Comparison of ENCODE assay signal across 8 cellular contexts in the genomic region with DNA sequence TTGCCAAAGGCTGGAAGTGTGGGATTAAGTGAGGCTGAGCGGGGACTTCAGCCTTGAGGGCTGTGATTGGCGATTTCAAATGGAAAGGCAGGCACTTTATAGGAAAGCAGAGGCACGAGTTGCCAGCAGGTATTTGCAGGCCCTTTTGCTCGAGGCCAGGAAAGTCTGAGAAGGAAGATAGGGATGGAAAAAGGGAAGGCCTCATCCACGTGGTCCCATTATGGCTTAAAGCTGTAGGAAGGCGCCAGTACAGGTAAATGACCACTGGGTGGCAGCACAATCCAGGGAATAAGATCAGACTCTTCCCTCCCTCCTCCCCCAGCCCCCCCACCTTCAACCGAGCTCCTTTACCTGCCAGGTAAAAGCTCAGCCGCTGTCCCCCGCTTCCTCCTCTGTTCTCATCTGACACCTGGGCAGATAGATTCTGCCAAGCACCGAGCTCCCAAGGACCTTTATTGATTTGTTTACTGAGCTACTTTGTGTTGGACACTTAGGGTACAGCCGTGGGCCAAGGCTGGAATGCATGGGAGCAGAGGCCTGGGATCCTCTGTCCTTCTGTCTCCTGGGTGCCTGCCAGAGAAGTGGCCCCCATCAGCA. TPM values are rescaled to one million over a fixed set of nuclear protein-coding genes. Genes with fewer than 3 reads are reported as not detected.
DNase-seq lines count a peak whose midpoint lies in the region; ATAC-seq and TF ChIP-seq lines count a peak whose summit lies in the region.

No MANE protein-coding gene starts in this region.

- POLR2A ChIA-PET in HEK293 (lab: Yijun Ruan, JAX), result interaction anchor here (0.7 to 1.1 kb wide), 4 partner anchors 9 to 296 kb away, joined by 4 to 8 read pairs (median 6); partner anchors contain the start of gene SSRP1

- H3K9ac ChIP-seq in smooth muscle cell (ENCODE audit: low read depth), result no peak overlapping the region

- H3K36me3 ChIP-seq in HEK293 (ENCODE audit: control insufficient read depth in 2 of 2, insufficient read depth in 1 of 2, low read length in 2 of 2) (no peaks in the 10 kb centered on the region), ascending aorta (no peaks in the 10 kb centered on the region), smooth muscle cell (ENCODE audit: low read depth) (no peaks in the 10 kb centered on the region)

- CTCF ChIA-PET in HEK293 (lab: Yijun Ruan, JAX), result interaction anchor here (0.5 to 2.0 kb wide), 23 partner anchors 9 to 1179 kb away, joined by 3 to 16 read pairs (median 4); no protein-coding TSS in a partner anchor

- no peaks in the 10 kb centered on the region for H3F3A ChIP-seq in smooth muscle cell (ENCODE audit: low read depth)

- DNase-seq in GF-D8 (lab: John Stamatoyannopoulos, UW) (peak; percentile 28), NCI-H1105 (lab: John Stamatoyannopoulos, UW) (peak; percentile 63), T-helper 2 cell (peak; percentile 37 to 60 (median 57)), ascending aorta (ENCODE audit: low spot score in 2 of 2) (peak in 1 of 2 donors; percentile 82), hippocampal formation (lab: John Stamatoyannopoulos, UW) (peak; percentile 38 to 51), smooth muscle cell (lab: John Stamatoyannopoulos, UW; ENCODE audit: unreplicated experiment) (peak; percentile 8)

- no peaks in the 10 kb centered on the region for H4K20me1 ChIP-seq in smooth muscle cell (ENCODE audit: low read depth)

- 22% methylated on average over 11 of the region's 11 CpGs for WGBS in smooth muscle cell (ENCODE audit: low lambda C conversion rate)

- 0 out of 2 replicates have a peak, but pooled peaks have one; percentile 26 for TF ChIP-seq CTCF in HEK293 (tag by site-specific recombination; IDR thresholded peaks at IDR 0.05)
- TF ChIP-seq CTCF in ascending aorta (IDR thresholded peaks at IDR 0.05), result peak; percentile 49 to 79 (median 64)
- peak; percentile 82 for TF ChIP-seq CTCF in smooth muscle cell (IDR thresholded peaks at IDR 0.05; ENCODE audit: borderline replicate concordance, insufficient read depth, poor library complexity, severe bottlenecking)

- H2AFZ ChIP-seq in smooth muscle cell (ENCODE audit: low read depth), result no peak overlapping the region

- no peaks in the 10 kb centered on the region for H3K79me2 ChIP-seq in smooth muscle cell (ENCODE audit: low read depth)

- H3K4me3 ChIP-seq in HEK293 (ENCODE audit: low read depth, low read length) (no peak overlapping the region), ascending aorta (no peak overlapping the region), smooth muscle cell (no peak overlapping the region)

- H3K4me1 ChIP-seq in HEK293 (ENCODE audit: control insufficient read depth, insufficient read depth, low read length) (no peaks in the 10 kb centered on the region), ascending aorta (no peaks in the 10 kb centered on the region), smooth muscle cell (ENCODE audit: low read depth) (peaks cover 10% of the 10 kb centered on the region)

- H3K9me3 ChIP-seq in HEK293 (ENCODE audit: control insufficient read depth, insufficient read depth, low read depth, low read length) (no peaks in the 10 kb centered on the region), ascending aorta (no peaks in the 10 kb centered on the region), smooth muscle cell (replicated peaks; ENCODE audit: low read depth) (no peaks in the 10 kb centered on the region)

- H3K4me2 ChIP-seq in smooth muscle cell, result no peak overlapping the region

- H3K27me3 ChIP-seq in ascending aorta (no peaks in the 10 kb centered on the region), smooth muscle cell (ENCODE audit: low read depth) (no peaks in the 10 kb centered on the region)

- no peak for ATAC-seq in HG03469 (IDR thresholded peaks at IDR 0.05; ENCODE audit: unreplicated experiment)

- H3K27ac ChIP-seq in HEK293 (ENCODE audit: extremely low read depth, low read depth, low read length) (no peak overlapping the region), ascending aorta (no peak overlapping the region), smooth muscle cell (ENCODE audit: low read depth) (no peak overlapping the region)

- intact Hi-C loops in ascending aorta (cut with DNase I), result loop anchor here (5.0 kb wide), 3 partner anchors 137 to 503 kb away; no protein-coding TSS in a partner anchor

TF ChIP-seq in HEK293, 187 proteins besides CTCF, POLR2A, EP300 and RAD21:
- TF ChIP-seq PATZ1 (tag by site-specific recombination; IDR thresholded peaks at IDR 0.05) (0 out of 2 replicates have a peak, but pooled peaks have one; percentile 28), ZNF549 (tag by site-specific recombination; IDR thresholded peaks at IDR 0.05) (no peak), ZNF654 (tag by site-specific recombination; IDR thresholded peaks at IDR 0.05; ENCODE audit: low read depth) (peak; percentile 69)
TF ChIP-seq in HEK293: peak in this region for 2.

RNA-seq across cellular contexts. Expression of gene P2RX3, which starts 7.5 kb away (rescaled TPM):
- not detected for total RNA-seq in ascending aorta
- not detected in 2 replicates for total RNA-seq in smooth muscle cell
- polyA plus RNA-seq in smooth muscle cell, result 0.19 TPM in 1 of 2 replicates, not detected in the other

RNA-seq across cellular contexts. Expression of gene SSRP1, which starts 10.0 kb away (rescaled TPM):
- total RNA-seq in ascending aorta (110 TPM), smooth muscle cell (57.6 and 64.9 TPM in 2 replicates)
- polyA plus RNA-seq in smooth muscle cell, result 46.0 and 53.2 TPM in 2 replicates

RNA-seq across cellular contexts. Expression of gene TNKS1BP1, which starts 20.9 kb away (rescaled TPM):
- total RNA-seq in ascending aorta, result 131 TPM
- total RNA-seq in smooth muscle cell, result 39.0 and 46.3 TPM in 2 replicates
- polyA plus RNA-seq in smooth muscle cell, result 86.3 and 118 TPM in 2 replicates

RNA-seq across cellular contexts. Expression of gene PRG3, which starts 35.3 kb away (rescaled TPM):
- total RNA-seq in ascending aorta (not detected), smooth muscle cell (not detected in 2 replicates)
- not detected in 2 replicates for polyA plus RNA-seq in smooth muscle cell

RNA-seq across cellular contexts. Expression of gene PRG2, which starts 44.8 kb away (rescaled TPM):
- total RNA-seq in ascending aorta, result not detected
- total RNA-seq in smooth muscle cell, result not detected in 2 replicates
- not detected in 2 replicates for polyA plus RNA-seq in smooth muscle cell

Comparison
In these comparisons a context has a peak if more than half of its experiments do, and no peak if none do; other contexts are left out.
1. CTCF ChIP-seq: peak in every context shown above with its lines; median percentile 82 in smooth muscle cell; 64 in ascending aorta; 26 in HEK293.